In the genomic region with DNA sequence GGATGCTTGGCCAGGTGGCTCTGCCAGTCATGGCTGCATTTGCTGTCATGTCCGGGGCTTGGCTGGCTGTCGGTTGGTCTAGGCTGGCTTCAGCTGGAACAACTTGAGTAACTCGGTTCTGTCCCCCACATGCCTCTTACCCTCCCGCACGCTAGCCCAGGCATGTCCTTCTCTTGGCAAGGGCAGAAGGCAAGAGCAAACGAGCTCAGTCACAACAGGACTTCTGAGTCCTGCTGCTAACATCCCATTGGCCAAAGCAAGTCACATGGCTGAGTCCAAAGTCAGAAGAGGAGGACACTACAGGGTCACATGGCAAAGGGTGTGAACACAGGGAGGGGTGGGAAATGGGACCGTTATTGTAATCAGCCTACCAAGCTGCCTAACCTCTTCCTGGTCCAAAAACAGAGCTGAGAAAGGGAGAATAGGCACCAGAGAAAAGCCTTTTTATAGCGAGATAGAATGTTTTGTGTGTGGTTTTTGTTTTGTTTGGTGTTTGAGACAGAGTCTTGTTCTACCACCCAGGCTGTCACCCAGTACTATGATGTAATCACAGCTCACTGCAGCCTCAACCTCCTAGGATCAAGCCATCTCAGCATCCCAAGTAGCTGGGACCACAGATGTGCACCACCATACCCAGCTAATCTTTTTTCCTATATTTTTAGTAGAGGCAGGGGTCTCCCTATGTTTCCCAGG, we compare ENCODE assay signal across 8 cellular contexts.
DNase-seq lines count a peak whose midpoint lies in the region; ATAC-seq and TF ChIP-seq lines count a peak whose summit lies in the region.
"Had no signal": no experiment of that assay in that cellular context is flagged by ENCODE, and none has a peak within 500 bp of the region (broad histone marks: within the 10 kb centered on the region; RNA-seq: fewer than 3 reads in every experiment).

No MANE protein-coding gene starts in this region.

- H3K4me2 ChIP-seq in OCI-LY7 (ENCODE audit: low read length): no peak overlapping the region

- no peak overlapping the region for H3K27ac Mint-ChIP-seq in stimulated activated memory B cell treated with anti-CD40 and anti-IgM and Interleukin-4, amounts not matched to agents 10 μg/mL and 1 μg/mL and 100 μg/mL, for 72 hours

- H3K36me3 Mint-ChIP-seq in stimulated activated memory B cell treated with anti-CD40 and anti-IgM and Interleukin-4, amounts not matched to agents 10 μg/mL and 1 μg/mL and 100 μg/mL, for 72 hours: no peaks in the 10 kb centered on the region

- H3K79me2 ChIP-seq in OCI-LY7 (ENCODE audit: insufficient read depth, low read depth, low read length): no peaks in the 10 kb centered on the region

- no peaks in the 10 kb centered on the region for H3K27me3 ChIP-seq in H7 (ENCODE audit: control insufficient read depth, insufficient read depth, low read length)
- H3K27me3 ChIP-seq: ascending aorta had no signal

- no peaks in the 10 kb centered on the region for H3K9me2 ChIP-seq in OCI-LY7 (ENCODE audit: insufficient read depth, low read length)

- H3K27ac ChIP-seq in OCI-LY7 (ENCODE audit: low read depth, low read length, poor library complexity, severe bottlenecking): no peak overlapping the region
- peak overlapping the region in 17 of 21 experiments; percentile 18 to 84 (median 64) for H3K27ac ChIP-seq in skin epidermis
- H3K27ac ChIP-seq: ascending aorta had no signal

- intact Hi-C loops in OCI-LY7 (cut with micrococcal nuclease; ENCODE audit: unreplicated experiment): no loop called here

- H3K4me1 ChIP-seq in OCI-LY7 (ENCODE audit: insufficient read depth, low read length, poor library complexity, severe bottlenecking): no peaks in the 10 kb centered on the region

- no peaks in the 10 kb centered on the region for H3K9me3 ChIP-seq in OCI-LY7 (ENCODE audit: low read length)
- H3K9me3 ChIP-seq: ascending aorta had no signal

- H4K20me1 ChIP-seq in OCI-LY7 (ENCODE audit: insufficient read depth, low read length): no peaks in the 10 kb centered on the region

- H3K36me3 ChIP-seq in H7 (replicated peaks; ENCODE audit: control insufficient read depth, insufficient read depth, low read length) (peaks cover 2% of the 10 kb centered on the region; the same call in 1 of the 2 replicates), OCI-LY7 (ENCODE audit: insufficient read depth, low read length) (no peaks in the 10 kb centered on the region)
- H3K36me3 ChIP-seq: ascending aorta had no signal

- H3K9me3 Mint-ChIP-seq in stimulated activated memory B cell treated with anti-CD40 and anti-IgM and Interleukin-4, amounts not matched to agents 10 μg/mL and 1 μg/mL and 100 μg/mL, for 72 hours: peaks cover 3% of the 10 kb centered on the region

- DNase-seq in H7 (peak; percentile 30), OCI-LY7 (ENCODE audit: low spot score) (peak; percentile 8), globus pallidus (ENCODE audit: low spot score) (peak; percentile 82)
- DNase-seq in stimulated activated CD8-positive, alpha-beta memory T cell treated with anti-CD3 and anti-CD28 coated beads, Interleukin-4, amount 100 ng/mL, for 48 hours: no peak

- no peak overlapping the region for H2AFZ ChIP-seq in OCI-LY7 (ENCODE audit: low read length)

- no TSS peak for BruUV-seq in OCI-LY7 (replicated peaks; lab: Mats Ljungman, UMichigan)

- TF ChIP-seq CTCF in OCI-LY7 (conservative IDR thresholded peaks at IDR 0.05; ENCODE audit: low read length): no peak

- H3K27me3 Mint-ChIP-seq in stimulated activated memory B cell treated with anti-CD40 and anti-IgM and Interleukin-4, amounts not matched to agents 10 μg/mL and 1 μg/mL and 100 μg/mL, for 72 hours: peaks cover 15% of the 10 kb centered on the region

- no peak for ATAC-seq in stimulated activated memory B cell treated with anti-CD40 and anti-IgM and Interleukin-4, amounts not matched to agents 10 μg/mL and 1 μg/mL and 100 μg/mL, for 72 hours
- no peak for ATAC-seq in HG03354 (IDR thresholded peaks at IDR 0.05; ENCODE audit: poor library complexity, severe bottlenecking, unreplicated experiment)

- CTCF ChIA-PET in OCI-LY7 (lab: Charles Lee; ENCODE audit: unreplicated experiment): interaction anchor here (0.7 kb wide), 1 partner anchor 11 kb away, joined by 3 read pairs; no protein-coding TSS in a partner anchor

- no peaks in the 10 kb centered on the region for H3K4me1 Mint-ChIP-seq in stimulated activated memory B cell treated with anti-CD40 and anti-IgM and Interleukin-4, amounts not matched to agents 10 μg/mL and 1 μg/mL and 100 μg/mL, for 72 hours

- H3K4me3 ChIP-seq in H7 (ENCODE audit: insufficient read depth, low read depth, low read length): no peak overlapping the region
- H3K4me3 ChIP-seq in OCI-LY7 (ENCODE audit: low read depth, low read length, poor library complexity, severe bottlenecking): no peak overlapping the region
- no peak overlapping the region for H3K4me3 ChIP-seq in skin epidermis
- H3K4me3 ChIP-seq: ascending aorta had no signal

- POLR2A ChIA-PET in OCI-LY7 (lab: Charles Lee): no interaction called here

- H3K4me3 Mint-ChIP-seq in stimulated activated memory B cell treated with anti-CD40 and anti-IgM and Interleukin-4, amounts not matched to agents 10 μg/mL and 1 μg/mL and 100 μg/mL, for 72 hours: no peak overlapping the region
